Comparison of ENCODE assay signal across 8 cellular contexts in the genomic region with DNA sequence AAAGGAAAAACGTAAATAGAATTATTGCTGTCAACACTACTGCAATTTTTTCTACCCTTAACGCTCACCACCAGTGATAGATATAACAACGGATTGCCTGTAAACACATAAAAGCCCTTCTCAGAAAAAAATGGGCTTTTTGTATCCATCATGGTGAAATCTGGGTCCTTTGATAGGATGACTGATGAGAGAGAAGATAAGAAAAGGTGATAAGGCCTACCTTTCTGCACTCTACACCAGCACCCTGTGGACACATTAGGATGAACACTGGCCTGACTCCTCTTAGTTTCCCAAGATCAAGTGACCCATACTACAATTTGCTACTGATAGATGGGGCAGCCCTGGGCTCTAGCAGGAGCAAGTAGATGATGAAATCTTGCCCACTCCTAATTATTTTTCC.
"Had no signal": no experiment of that assay in that cellular context is flagged by ENCODE, and none has a peak within 500 bp of the region (broad histone marks: within the 10 kb centered on the region; RNA-seq: fewer than 3 reads in every experiment).

No MANE protein-coding gene starts in this region.

- H3K4me1 Mint-ChIP-seq: IgD-negative memory B cell had no signal

- H3K9ac ChIP-seq: KMS-11 had no signal

- DNase-seq: IMR-90, KBM-7, KG1 had no signal

- H3K4me3 ChIP-seq: K562 had no signal

- H3K4me2 ChIP-seq: KMS-11 had no signal

- FAIRE-seq: HTR-8/SVneo, K562 had no signal

- ATAC-seq: K562 had no signal

- H3K27ac Mint-ChIP-seq: IgD-negative memory B cell had no signal

- H3K27me3 Mint-ChIP-seq: IgD-negative memory B cell had no signal

- H3K27ac ChIP-seq: HL-60, KMS-11 had no signal
